23 cellular contexts compared by ENCODE assay signal in the genomic region with DNA sequence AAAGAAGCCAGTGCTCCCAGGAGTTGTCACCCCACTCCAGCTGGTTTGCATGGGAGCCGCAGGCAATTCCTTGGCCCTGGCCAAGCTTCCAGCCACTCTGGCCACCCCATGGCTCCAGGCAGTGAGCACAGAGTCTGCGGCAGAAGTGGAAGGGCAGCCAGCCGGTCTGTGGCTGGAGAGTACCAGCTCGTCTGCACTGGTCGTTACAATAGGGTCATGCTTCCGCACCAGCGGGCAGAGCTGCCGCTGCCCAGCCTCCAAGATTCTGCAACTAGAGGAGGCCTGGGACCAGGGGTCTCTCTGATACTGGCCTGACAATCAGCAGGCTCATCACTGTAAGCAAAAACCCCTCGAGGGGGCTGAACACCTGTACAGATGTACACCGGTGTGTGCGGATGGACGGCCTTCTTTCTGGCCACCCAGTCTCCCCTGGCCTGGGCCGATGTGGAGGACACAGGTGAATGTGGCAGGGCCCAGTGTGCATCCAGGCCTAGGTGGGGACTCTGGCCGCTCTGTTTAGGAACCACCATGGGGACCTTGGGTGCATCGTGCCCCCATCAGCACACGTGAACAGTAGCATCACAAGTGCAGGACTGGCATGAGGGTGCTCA. TPM values are rescaled to one million over a fixed set of nuclear protein-coding genes. Genes with fewer than 3 reads are reported as not detected.
DNase-seq lines count a peak whose midpoint lies in the region; ATAC-seq and TF ChIP-seq lines count a peak whose summit lies in the region.
"Had no signal": no experiment of that assay in that cellular context is flagged by ENCODE, and none has a peak within 500 bp of the region (broad histone marks: within the 10 kb centered on the region; RNA-seq: fewer than 3 reads in every experiment).

No MANE protein-coding gene starts in this region.

- intact Hi-C loops in activated CD4-positive, alpha-beta memory T cell treated with anti-CD3 and anti-CD28 coated beads for 36 hours (cut with micrococcal nuclease): no loop called here
- intact Hi-C loops in thyroid gland (cut with DNase I): no loop called here

- H3K36me3 ChIP-seq in thyroid gland: no peaks in the 10 kb centered on the region
- no peaks in the 10 kb centered on the region for H3K36me3 ChIP-seq in BE2C
- H3K36me3 ChIP-seq: heart right ventricle, prostate gland had no signal

- no peak overlapping the region for H3K4me3 Mint-ChIP-seq in activated T-cell treated with anti-CD3 and anti-CD28 coated beads, Interleukin-2, amount 50 U/mL, for 24 hours
- no peak overlapping the region for H3K4me3 Mint-ChIP-seq in activated T-cell treated with anti-CD3 and anti-CD28 coated beads, Interleukin-2, amount 50 U/mL, for 4 hours
- no peak overlapping the region for H3K4me3 Mint-ChIP-seq in activated CD4-positive, alpha-beta memory T cell treated with anti-CD3 and anti-CD28 coated beads for 36 hours
- H3K4me3 Mint-ChIP-seq: activated CD8-positive, alpha-beta T cell treated with anti-CD3 and anti-CD28 coated beads, Interleukin-2, amount 10 ng/mL, durations not matched to agents 7 days and 5 days; activated naive CD4-positive, alpha-beta T cell treated with anti-CD3 and anti-CD28 coated beads, Interleukin-2, amount 10 ng/mL, durations not matched to agents 7 days and 5 days; brain; CD8-positive, alpha-beta T cell; neural crest cell; T-cell had no signal

- ATAC-seq in activated T-cell treated with anti-CD3 and anti-CD28 coated beads, Interleukin-2, amount 50 U/mL, for 4 hours: no peak
- ATAC-seq in HG02759 (IDR thresholded peaks at IDR 0.05; ENCODE audit: unreplicated experiment): no peak
- ATAC-seq: activated CD8-positive, alpha-beta T cell treated with anti-CD3 and anti-CD28 coated beads, Interleukin-2, amount 10 ng/mL, durations not matched to agents 7 days and 5 days; CD8-positive, alpha-beta T cell; GM12878; T-cell had no signal

- POLR2A ChIA-PET in activated CD4-positive, alpha-beta memory T cell treated with anti-CD3 and anti-CD28 coated beads for 36 hours (lab: Charles Lee): no interaction called here

- H3K27me3 Mint-ChIP-seq in activated T-cell treated with anti-CD3 and anti-CD28 coated beads, Interleukin-2, amount 50 U/mL, for 24 hours: peaks cover 8% of the 10 kb centered on the region
- H3K27me3 Mint-ChIP-seq in activated T-cell treated with anti-CD3 and anti-CD28 coated beads, Interleukin-2, amount 50 U/mL, for 4 hours (ENCODE audit: low read depth): peaks cover 15% of the 10 kb centered on the region
- H3K27me3 Mint-ChIP-seq in activated CD4-positive, alpha-beta memory T cell treated with anti-CD3 and anti-CD28 coated beads for 36 hours: peaks cover 10% of the 10 kb centered on the region

- TF ChIP-seq CTCF in thyroid gland (IDR thresholded peaks at IDR 0.05): no peak
- no peak for TF ChIP-seq CTCF in BE2C (IDR thresholded peaks at IDR 0.05; ENCODE audit: low read depth, low read length)

- no peaks in the 10 kb centered on the region for H3K36me3 Mint-ChIP-seq in activated T-cell treated with anti-CD3 and anti-CD28 coated beads, Interleukin-2, amount 50 U/mL, for 24 hours (ENCODE audit: low read depth)
- no peaks in the 10 kb centered on the region for H3K36me3 Mint-ChIP-seq in activated T-cell treated with anti-CD3 and anti-CD28 coated beads, Interleukin-2, amount 50 U/mL, for 4 hours (ENCODE audit: insufficient read depth)
- no peaks in the 10 kb centered on the region for H3K36me3 Mint-ChIP-seq in activated CD4-positive, alpha-beta memory T cell treated with anti-CD3 and anti-CD28 coated beads for 36 hours
- H3K36me3 Mint-ChIP-seq: activated naive CD4-positive, alpha-beta T cell treated with anti-CD3 and anti-CD28 coated beads, Interleukin-2, amount 10 ng/mL, durations not matched to agents 7 days and 5 days; brain; CD8-positive, alpha-beta T cell; T-cell had no signal

- no peak overlapping the region for H3K4me3 ChIP-seq in thyroid gland (replicated peaks in 1 of 3)
- H3K4me3 ChIP-seq in BE2C (ENCODE audit: low read depth, low read length): no peak overlapping the region
- H3K4me3 ChIP-seq: GM12878, heart right ventricle, prostate gland, testis had no signal

- peak; percentile 15 for DNase-seq in activated T-cell treated with anti-CD3 and anti-CD28 coated beads, Interleukin-2, amount 50 U/mL, for 24 hours
- no peak for DNase-seq in activated T-cell treated with anti-CD3 and anti-CD28 coated beads, Interleukin-2, amount 50 U/mL, for 4 hours
- DNase-seq in activated CD4-positive, alpha-beta memory T cell treated with anti-CD3 and anti-CD28 coated beads for 36 hours: peak; percentile 7
- DNase-seq in mesenteric fat pad (ENCODE audit: low spot score) (peak; percentile 87), thyroid gland (peak; percentile 18 to 19), epidermal melanocyte (ENCODE audit: insufficient read length, low spot score) (no peak), BE2C (no peak)
- DNase-seq: activated CD8-positive, alpha-beta T cell treated with anti-CD3 and anti-CD28 coated beads, Interleukin-2, amount 10 ng/mL, durations not matched to agents 7 days and 5 days; activated naive CD4-positive, alpha-beta T cell treated with anti-CD3 and anti-CD28 coated beads, Interleukin-2, amount 10 ng/mL, durations not matched to agents 7 days and 5 days; foreskin fibroblast; heart right ventricle; NCI-H1694; NCI-H526 treated with DMSO at 0.1 percent for 48 hours; stimulated activated naive CD4-positive, alpha-beta T cell treated with Interleukin-2 at 50 U/mL for 16 hours; testis had no signal

- no peak overlapping the region for H3K27ac ChIP-seq in thyroid gland
- H3K27ac ChIP-seq: heart right ventricle, HL-60, prostate gland, testis had no signal

- H3K4me1 ChIP-seq in thyroid gland (peaks cover 4 to 14% of the 10 kb centered on the region in 2 donors), BE2C (no peaks in the 10 kb centered on the region; the same call in 1 of the 2 replicates)
- H3K4me1 ChIP-seq: prostate gland, testis had no signal

- H3K9me3 ChIP-seq in thyroid gland (no peaks in the 10 kb centered on the region), BE2C (no peaks in the 10 kb centered on the region)
- H3K9me3 ChIP-seq: heart right ventricle, prostate gland, testis had no signal

- WGBS in thyroid gland, 2 donors: 74 to 81% methylated on average over 4 to 12 of the region's 16 CpGs

- CTCF ChIA-PET in activated CD4-positive, alpha-beta memory T cell treated with anti-CD3 and anti-CD28 coated beads for 36 hours (lab: Charles Lee): interaction anchor here (1.1 kb wide), 1 partner anchor 24 kb away, joined by 4 read pairs; no protein-coding TSS in a partner anchor

- peaks cover 7% of the 10 kb centered on the region for H3K4me1 Mint-ChIP-seq in activated T-cell treated with anti-CD3 and anti-CD28 coated beads, Interleukin-2, amount 50 U/mL, for 24 hours (ENCODE audit: low read depth)
- H3K4me1 Mint-ChIP-seq in activated T-cell treated with anti-CD3 and anti-CD28 coated beads, Interleukin-2, amount 50 U/mL, for 4 hours (ENCODE audit: low read depth): peaks cover 8% of the 10 kb centered on the region
- H3K4me1 Mint-ChIP-seq in activated CD4-positive, alpha-beta memory T cell treated with anti-CD3 and anti-CD28 coated beads for 36 hours (ENCODE audit: low read depth): peaks cover 17% of the 10 kb centered on the region

- H3K27me3 ChIP-seq in thyroid gland (no peaks in the 10 kb centered on the region), BE2C (no peaks in the 10 kb centered on the region)
- H3K27me3 ChIP-seq: testis had no signal

- TF ChIP-seq POLR2A in thyroid gland (IDR thresholded peaks at IDR 0.05): no peak

- no peaks in the 10 kb centered on the region for H3K9me3 Mint-ChIP-seq in activated T-cell treated with anti-CD3 and anti-CD28 coated beads, Interleukin-2, amount 50 U/mL, for 24 hours
- H3K9me3 Mint-ChIP-seq in activated T-cell treated with anti-CD3 and anti-CD28 coated beads, Interleukin-2, amount 50 U/mL, for 4 hours: no peaks in the 10 kb centered on the region
- no peaks in the 10 kb centered on the region for H3K9me3 Mint-ChIP-seq in activated CD4-positive, alpha-beta memory T cell treated with anti-CD3 and anti-CD28 coated beads for 36 hours
- H3K9me3 Mint-ChIP-seq: activated naive CD4-positive, alpha-beta T cell treated with anti-CD3 and anti-CD28 coated beads, Interleukin-2, amount 10 ng/mL, durations not matched to agents 7 days and 5 days; CD8-positive, alpha-beta T cell; neural crest cell; T-cell had no signal

- H3K27ac Mint-ChIP-seq in activated T-cell treated with anti-CD3 and anti-CD28 coated beads, Interleukin-2, amount 50 U/mL, for 24 hours: no peak overlapping the region
- H3K27ac Mint-ChIP-seq in activated CD4-positive, alpha-beta memory T cell treated with anti-CD3 and anti-CD28 coated beads for 36 hours: no peak overlapping the region
- H3K27ac Mint-ChIP-seq: activated CD8-positive, alpha-beta T cell treated with anti-CD3 and anti-CD28 coated beads, Interleukin-2, amount 10 ng/mL, durations not matched to agents 7 days and 5 days; activated naive CD4-positive, alpha-beta T cell treated with anti-CD3 and anti-CD28 coated beads, Interleukin-2, amount 10 ng/mL, durations not matched to agents 7 days and 5 days; brain; CD8-positive, alpha-beta T cell; T-cell had no signal

RNA-seq across cellular contexts. Expression of a gene that starts 51.9 kb away (rescaled TPM):
- total RNA-seq in activated T-cell treated with anti-CD3 and anti-CD28 coated beads, Interleukin-2, amount 50 U/mL, for 4 hours: 100 to 1,000 TPM; 581 to 619 (median 602) TPM
- 100 to 1,000 TPM; 138 to 142 TPM for total RNA-seq in activated CD4-positive, alpha-beta memory T cell treated with anti-CD3 and anti-CD28 coated beads for 36 hours
- total RNA-seq in mesenteric fat pad (32.8 TPM), thyroid gland (100 to 1,000 TPM in 1 of 4 donors, 10 to 100 TPM in 3; 72.0 to 126 (median 84.9) TPM)
- 216 TPM for polyA plus RNA-seq in BE2C (2012; ENCODE audit: insufficient read depth, insufficient read length, low read depth)

Comparison
In these comparisons a context has a peak if more than half of its experiments do, and no peak if none do; other contexts are left out.
1. DNase-seq: peak in activated T-cell treated with anti-CD3 and anti-CD28 coated beads, Interleukin-2, amount 50 U/mL, for 24 hours (single experiment), activated CD4-positive, alpha-beta memory T cell treated with anti-CD3 and anti-CD28 coated beads for 36 hours (single experiment), mesenteric fat pad (single experiment) and thyroid gland (2 of 2); none in activated T-cell treated with anti-CD3 and anti-CD28 coated beads, Interleukin-2, amount 50 U/mL, for 4 hours (single experiment), epidermal melanocyte (single experiment) and BE2C (single experiment).
2. RNA of a gene that starts 51.9 kb away (total RNA-seq): 581 to 619 TPM in activated T-cell treated with anti-CD3 and anti-CD28 coated beads, Interleukin-2, amount 50 U/mL, for 4 hours; 138 to 142 TPM in activated CD4-positive, alpha-beta memory T cell treated with anti-CD3 and anti-CD28 coated beads for 36 hours, 72.0 to 126 TPM in thyroid gland and 32.8 TPM in mesenteric fat pad (single experiment); every median in the first group is over 4 times any median in the second.